ENCODE assay signal across 20 cellular contexts in genomic region chr2:221434155-221434554, GRCh38.
DNase-seq lines count a peak whose midpoint lies in the region; ATAC-seq, FAIRE-seq and TF ChIP-seq lines count a peak whose summit lies in the region.
"Had no signal": no experiment of that assay in that cellular context is flagged by ENCODE, and none has a peak within 500 bp of the region (broad histone marks: within the 10 kb centered on the region; RNA-seq: fewer than 3 reads in every experiment).

No MANE protein-coding gene starts in this region.

- H3K4me2 ChIP-seq in HCT116 (ENCODE audit: low read length), result no peak overlapping the region
- peak overlapping the region; percentile 3 for H3K4me2 ChIP-seq in PC-9
- H3K4me2 ChIP-seq in neural progenitor cell, result no peak overlapping the region
- H3K4me2 ChIP-seq in HepG2 (ENCODE audit: low read depth, low read length), result no peak overlapping the region
- H3K4me2 ChIP-seq: KMS-11 had no signal

- H3K27me3 ChIP-seq in HCT116 (ENCODE audit: insufficient read depth, low read length), result no peaks in the 10 kb centered on the region
- no peaks in the 10 kb centered on the region for H3K27me3 ChIP-seq in PC-9 (ENCODE audit: insufficient read depth, low read depth)
- no peaks in the 10 kb centered on the region for H3K27me3 ChIP-seq in neural progenitor cell
- H3K27me3 ChIP-seq in HepG2 (ENCODE audit: control insufficient read depth in 1 of 2, insufficient read depth in 2 of 2, low read length in 2 of 2), result no peaks in the 10 kb centered on the region
- no peaks in the 10 kb centered on the region for H3K27me3 ChIP-seq in dorsolateral prefrontal cortex

- H3K27me3 Mint-ChIP-seq in WTC11 (ENCODE audit: low read depth), result no peaks in the 10 kb centered on the region
- peaks cover 2% of the 10 kb centered on the region for H3K27me3 Mint-ChIP-seq in neural progenitor cell (ENCODE audit: insufficient read depth, low read depth)

- H3K9me3 ChIP-seq in HCT116 (ENCODE audit: control insufficient read depth in 1 of 2, insufficient read depth in 1 of 2, low read depth in 1 of 2, low read length in 2 of 2) (no peaks in the 10 kb centered on the region), PC-9 (ENCODE audit: insufficient read depth, low read depth) (no peaks in the 10 kb centered on the region), neural progenitor cell (ENCODE audit: low read depth) (no peaks in the 10 kb centered on the region), HepG2 (ENCODE audit: low read length) (no peaks in the 10 kb centered on the region)

- H3K9ac ChIP-seq in HCT116 (ENCODE audit: low read length) (no peak overlapping the region), neural progenitor cell (no peak overlapping the region), HepG2 (ENCODE audit: insufficient read depth, low read depth, low read length) (no peak overlapping the region)
- H3K9ac ChIP-seq: KMS-11 had no signal

- POLR2A ChIA-PET in HCT116 (lab: Charles Lee) (no interaction called here), PC-9 (lab: Charles Lee; ENCODE audit: unreplicated experiment) (interaction anchor here (0.6 kb wide), 1 partner anchor 31 kb away, joined by 3 read pairs; no protein-coding TSS in a partner anchor), WTC11 (lab: Charles Lee) (no interaction called here), HepG2 (lab: Yijun Ruan, JAX) (no interaction called here)

- WGBS in HepG2 (ENCODE audit: low lambda C conversion rate), result 32% methylated on average over 7 of the region's 7 CpGs

- BruUV-seq in HCT116 (replicated peaks; lab: Mats Ljungman, UMichigan) (no TSS peak), PC-9 (replicated peaks; lab: Mats Ljungman, UMichigan) (no TSS peak), HepG2 (replicated peaks; lab: Mats Ljungman, UMichigan) (no TSS peak)

- no peak for FAIRE-seq in HepG2 (lab: Jason Lieb, UNC)
- FAIRE-seq: G401.6 had no signal

- H2AFZ ChIP-seq in HCT116 (ENCODE audit: low read depth, low read length, poor library complexity, severe bottlenecking), result no peak overlapping the region
- H2AFZ ChIP-seq in PC-9, result no peak overlapping the region
- no peak overlapping the region for H2AFZ ChIP-seq in neural progenitor cell (replicated peaks)
- H2AFZ ChIP-seq in HepG2 (ENCODE audit: low read length), result no peak overlapping the region

- intact Hi-C loops in HCT116 (cut with micrococcal nuclease), result no loop called here
- intact Hi-C loops in PC-9 (cut with micrococcal nuclease; ENCODE audit: unreplicated experiment), result no loop called here
- intact Hi-C loops in HepG2 (cut with micrococcal nuclease; ENCODE audit: unreplicated experiment), result no loop called here
- intact Hi-C loops in dorsolateral prefrontal cortex (cut with DNase I), result no loop called here

- H3K4me3 Mint-ChIP-seq in WTC11 (no peak overlapping the region), neural progenitor cell (no peak overlapping the region)
- H3K4me3 Mint-ChIP-seq: H9 had no signal

- no peak for DNase-seq in HCT116 (ENCODE audit: low read depth, low spot score)
- DNase-seq in PC-9, result peak; percentile 27 to 96
- peak; percentile 42 for DNase-seq in foreskin melanocyte
- DNase-seq in renal cortical epithelial cell (ENCODE audit: low read depth), result peak; percentile 11
- no peak for DNase-seq in WTC11 (ENCODE audit: low spot score)
- DNase-seq in neural progenitor cell (ENCODE audit: low spot score), result no peak
- DNase-seq in HepG2 (ENCODE audit: low spot score), result no peak
- no peak for DNase-seq in dorsolateral prefrontal cortex
- DNase-seq: C1 segment of cervical spinal cord, DMS 273 treated with DMSO at 0.1 percent for 48 hours, H9, NCI-H1417 treated with DMSO at 0.1 percent for 48 hours, NCI-H2029, NCI-H446 treated with DMSO at 0.1 percent for 48 hours, NCI-H748 treated with DMSO at 0.1 percent for 48 hours, OCI-M1, SIG-M5 had no signal

- CTCF ChIA-PET in HCT116 (lab: Charles Lee), result no interaction called here
- CTCF ChIA-PET in PC-9 (lab: Charles Lee), result interaction anchor here (0.5 kb wide), 1 partner anchor 13 kb away, joined by 3 read pairs; no protein-coding TSS in a partner anchor
- CTCF ChIA-PET in WTC11 (lab: Charles Lee), result no interaction called here
- CTCF ChIA-PET in HepG2 (lab: Yijun Ruan, JAX; ENCODE audit: low intra/inter-chr PET ratio, low total read pairs), result no interaction called here

- H3K4me1 Mint-ChIP-seq in WTC11 (peaks cover 31% of the 10 kb centered on the region), neural progenitor cell (peaks cover 13% of the 10 kb centered on the region)

- no peak overlapping the region for H3K27ac Mint-ChIP-seq in WTC11
- H3K27ac Mint-ChIP-seq in neural progenitor cell, result no peak overlapping the region

- H3K9me2 ChIP-seq in HCT116 (ENCODE audit: insufficient read depth), result no peaks in the 10 kb centered on the region
- H3K9me2 ChIP-seq in PC-9 (ENCODE audit: insufficient read depth), result 0 out of 2 replicates have a peak, but pooled peaks cover 4% of the 10 kb centered on the region

- no peak for TF ChIP-seq RAD21 in HCT116 (IDR thresholded peaks at IDR 0.05; ENCODE audit: low read depth)
- TF ChIP-seq RAD21 in HepG2 (CRISPR knock-in tag; IDR thresholded peaks at IDR 0.05), result no peak

- TF ChIP-seq EP300 in HepG2 (IDR thresholded peaks at IDR 0.05; ENCODE audit: low read depth in 2 of 2, low read length in 2 of 2), result no peak
- TF ChIP-seq EP300 in HepG2 (CRISPR knock-in tag; IDR thresholded peaks at IDR 0.05; ENCODE audit: borderline replicate concordance), result no peak

- no peaks in the 10 kb centered on the region for H3K9me3 Mint-ChIP-seq in WTC11
- H3K9me3 Mint-ChIP-seq in neural progenitor cell, result no peaks in the 10 kb centered on the region
- H3K9me3 Mint-ChIP-seq: H9 had no signal

- peaks cover 12% of the 10 kb centered on the region for H3F3A ChIP-seq in PC-9 (ENCODE audit: insufficient read depth, low read depth)
- H3F3A ChIP-seq in neural progenitor cell (ENCODE audit: low read depth), result peaks cover 61% of the 10 kb centered on the region

- TF ChIP-seq POLR2A in HCT116 (IDR thresholded peaks at IDR 0.05; ENCODE audit: borderline replicate concordance, extremely low read depth, insufficient read depth, insufficient read length), result no peak
- no peak for TF ChIP-seq POLR2A in HepG2 (IDR thresholded peaks at IDR 0.05; ENCODE audit: insufficient read depth in 1 of 2, low read depth in 2 of 2, low read length in 2 of 2)

- H4K20me1 ChIP-seq in HCT116 (ENCODE audit: insufficient read depth) (no peaks in the 10 kb centered on the region), PC-9 (ENCODE audit: insufficient read depth) (no peaks in the 10 kb centered on the region), neural progenitor cell (ENCODE audit: low read depth) (peaks cover 37% of the 10 kb centered on the region), HepG2 (ENCODE audit: insufficient read depth, low read length) (no peaks in the 10 kb centered on the region)

- H3K36me3 ChIP-seq in HCT116 (ENCODE audit: control insufficient read depth in 1 of 2, insufficient read depth in 2 of 2, low read length in 2 of 2) (no peaks in the 10 kb centered on the region), PC-9 (ENCODE audit: low read depth) (0 out of 2 replicates have a peak, but pooled peaks cover 6% of the 10 kb centered on the region), neural progenitor cell (peaks cover 53% of the 10 kb centered on the region), HepG2 (replicated peaks in 1 of 2; ENCODE audit: control insufficient read depth in 1 of 2, insufficient read depth in 2 of 2, low read length in 2 of 2) (no peaks in the 10 kb centered on the region)

- in situ Hi-C loops in HepG2 (cut with HindIII; ENCODE audit: extremely low pct_ligation_motif_present, low pct_unique_long_range_greater_than_20kb), result no loop called here

- ATAC-seq in HCT116 (no peak), WTC11 (no peak), HepG2 (no peak)

- H3K27ac ChIP-seq in HCT116 (ENCODE audit: low read depth, low read length) (no peak overlapping the region), PC-9 (peak overlapping the region; percentile 16), neural progenitor cell (no peak overlapping the region), HepG2 (ENCODE audit: extremely low read length, insufficient read depth, low read length) (no peak overlapping the region), dorsolateral prefrontal cortex (no peak overlapping the region)
- H3K27ac ChIP-seq: KMS-11, RWPE1 had no signal

- H3K4me3 ChIP-seq in HCT116 (replicated peaks in 1 of 2; ENCODE audit: low read depth in 1 of 2, low read length in 2 of 2), result no peak overlapping the region
- H3K4me3 ChIP-seq in PC-9, result no peak overlapping the region
- no peak overlapping the region for H3K4me3 ChIP-seq in neural progenitor cell
- H3K4me3 ChIP-seq in HepG2 (replicated peaks in 1 of 3; ENCODE audit: insufficient read depth in 1 of 3, low read depth in 2 of 3, low read length in 3 of 3), result no peak overlapping the region
- no peak overlapping the region for H3K4me3 ChIP-seq in dorsolateral prefrontal cortex

- TF ChIP-seq CTCF in HCT116 (IDR thresholded peaks at IDR 0.05 in 2 of 3, conservative IDR thresholded peaks at IDR 0.05 in 1 of 3; ENCODE audit: borderline replicate concordance in 1 of 3, insufficient read depth in 1 of 3, low read depth in 2 of 3, low read length in 2 of 3) (no peak), PC-9 (conservative IDR thresholded peaks at IDR 0.05) (no peak), WTC11 (IDR thresholded peaks at IDR 0.05) (no peak), neural progenitor cell (IDR thresholded peaks at IDR 0.05) (no peak), HepG2 (CRISPR knock-in tag; IDR thresholded peaks at IDR 0.05) (no peak), dorsolateral prefrontal cortex (IDR thresholded peaks at IDR 0.05 in 54 of 56, conservative IDR thresholded peaks at IDR 0.05 in 2 of 56; ENCODE audit: low read depth in 1 of 56, partially characterized antibody in 56 of 56) (no peak)

- H3K79me2 ChIP-seq in HCT116 (ENCODE audit: insufficient read depth, low read length), result no peaks in the 10 kb centered on the region
- H3K79me2 ChIP-seq in PC-9 (ENCODE audit: low read depth), result no peaks in the 10 kb centered on the region
- H3K79me2 ChIP-seq in neural progenitor cell (ENCODE audit: low read depth), result peaks cover 33% of the 10 kb centered on the region
- no peaks in the 10 kb centered on the region for H3K79me2 ChIP-seq in HepG2 (ENCODE audit: insufficient read depth, low read length)

- no peaks in the 10 kb centered on the region for H3K36me3 Mint-ChIP-seq in WTC11
- peaks cover 67% of the 10 kb centered on the region for H3K36me3 Mint-ChIP-seq in neural progenitor cell

- RAD21 ChIA-PET in HCT116 (lab: Charles Lee; ENCODE audit: low non-redundant PET in 1 of 2, low total read pairs in 2 of 2, uncharacterized antibody in 2 of 2, unreplicated experiment in 2 of 2), result no interaction called here

- H3K4me1 ChIP-seq in HCT116 (ENCODE audit: control insufficient read depth in 1 of 2, insufficient read depth in 2 of 2, low read length in 2 of 2), result no peaks in the 10 kb centered on the region
- H3K4me1 ChIP-seq in PC-9 (replicated peaks; ENCODE audit: insufficient read depth), result peaks cover 22% of the 10 kb centered on the region
- peaks cover 6% of the 10 kb centered on the region for H3K4me1 ChIP-seq in neural progenitor cell
- H3K4me1 ChIP-seq in HepG2 (ENCODE audit: insufficient read depth, low read length), result no peaks in the 10 kb centered on the region

TF ChIP-seq in HCT116, 20 proteins besides CTCF, POLR2A, EP300 and RAD21 (continues in another document):
- no peak for TF ChIP-seq EGR1 (IDR thresholded peaks at IDR 0.05; ENCODE audit: low read depth)

TF ChIP-seq in HepG2, 621 proteins besides CTCF, POLR2A, EP300 and RAD21 (continues in another document):
- TF ChIP-seq ZNF720 (CRISPR knock-in tag; IDR thresholded peaks at IDR 0.05), result no peak
- no peak for TF ChIP-seq ZNF3 (CRISPR knock-in tag; IDR thresholded peaks at IDR 0.05)

Comparison
In these comparisons a context has a peak if more than half of its experiments do, and no peak if none do; other contexts are left out.
1. DNase-seq: peak in PC-9 (2 of 2), foreskin melanocyte (single experiment) and renal cortical epithelial cell (single experiment); none in HCT116 (single experiment), WTC11 (single experiment), neural progenitor cell (single experiment), HepG2 (single experiment) and dorsolateral prefrontal cortex (0 of 10).